ENCODE assay signal across 1 cellular context in genomic region chr1:65480684-65481405, GRCh38.
TF ChIP-seq lines count a peak whose summit lies in the region.

No MANE protein-coding gene starts in this region.

TF ChIP-seq in K562, 482 proteins besides CTCF, POLR2A, EP300 and RAD21 (continued from another document and continues in another):
- no peak for TF ChIP-seq CLOCK (CRISPR knock-in tag; IDR thresholded peaks at IDR 0.05; ENCODE audit: borderline replicate concordance)
- no peak for TF ChIP-seq HOMEZ (CRISPR knock-in tag; IDR thresholded peaks at IDR 0.05)
- no peak for TF ChIP-seq NR4A1 (CRISPR knock-in tag; IDR thresholded peaks at IDR 0.05)
- TF ChIP-seq NR4A1 (tag; IDR thresholded peaks at IDR 0.05), result no peak
- TF ChIP-seq ID3 (CRISPR knock-in tag; IDR thresholded peaks at IDR 0.05), result no peak
- TF ChIP-seq ID3 (tag; IDR thresholded peaks at IDR 0.05), result 0 out of 2 replicates have a peak, but pooled peaks have one; percentile 55
- no peak for TF ChIP-seq ZNF174 (CRISPR knock-in tag; IDR thresholded peaks at IDR 0.05)
- peak in 1 of 2 experiments; percentile 54; a peak in 1 of 4 replicates for TF ChIP-seq NONO (IDR thresholded peaks at IDR 0.05; ENCODE audit: low read depth in 2 of 2, low read length in 1 of 2)
- TF ChIP-seq ZNF696 (CRISPR knock-in tag; conservative IDR thresholded peaks at IDR 0.05), result no peak
- no peak for TF ChIP-seq ZNF77 (CRISPR knock-in tag; IDR thresholded peaks at IDR 0.05)
- no peak for TF ChIP-seq RBM34 (IDR thresholded peaks at IDR 0.05; ENCODE audit: borderline replicate concordance, insufficient read depth, low read length)
- no peak for TF ChIP-seq BDP1 (IDR thresholded peaks at IDR 0.05; ENCODE audit: insufficient read depth, insufficient read length)
- no peak for TF ChIP-seq TFAM (CRISPR knock-in tag; conservative IDR thresholded peaks at IDR 0.05)
- TF ChIP-seq SRSF3 (IDR thresholded peaks at IDR 0.05; ENCODE audit: insufficient read depth, low read length), result no peak
- TF ChIP-seq HMG20B (CRISPR knock-in tag; IDR thresholded peaks at IDR 0.05), result no peak
- no peak for TF ChIP-seq SIRT6 (IDR thresholded peaks at IDR 0.05; ENCODE audit: low read depth, low read length)
- TF ChIP-seq SIN3A (IDR thresholded peaks at IDR 0.05; ENCODE audit: borderline replicate concordance in 2 of 2, control insufficient read depth in 1 of 2, low read depth in 2 of 2, low read length in 2 of 2), result peak; percentile 87 to 92
- no peak for TF ChIP-seq MCM7 (IDR thresholded peaks at IDR 0.05)
- peak; percentile 86 for TF ChIP-seq TAF9B (IDR thresholded peaks at IDR 0.05; ENCODE audit: partially characterized antibody)
- TF ChIP-seq RAD51 (IDR thresholded peaks at IDR 0.05; ENCODE audit: borderline replicate concordance, low read depth), result peak; percentile 90
- TF ChIP-seq PHF8 (IDR thresholded peaks at IDR 0.05; ENCODE audit: borderline replicate concordance, low read length), result no peak; the same call in 1 of the 2 replicates
- TF ChIP-seq ZNF280A (IDR thresholded peaks at IDR 0.05; ENCODE audit: low read depth, partially characterized antibody), result no peak
- TF ChIP-seq PRDM10 (IDR thresholded peaks at IDR 0.05; ENCODE audit: partially characterized antibody), result no peak
- peak; percentile 53; the same call in 1 of the 2 replicates for TF ChIP-seq ATF3 (IDR thresholded peaks at IDR 0.05)
- no peak for TF ChIP-seq ATF3 (CRISPR knock-in tag; conservative IDR thresholded peaks at IDR 0.05)
- TF ChIP-seq BCLAF1 (IDR thresholded peaks at IDR 0.05; ENCODE audit: borderline replicate concordance in 1 of 2, control insufficient read depth in 1 of 2, low read depth in 2 of 2, low read length in 1 of 2), result peak; percentile 30 to 86; a peak in 1 of 4 replicates
- peak; percentile 96 for TF ChIP-seq MYC (IDR thresholded peaks at IDR 0.05; ENCODE audit: low read depth, low read length)
- no peak for TF ChIP-seq MYC (CRISPR knock-in tag; IDR thresholded peaks at IDR 0.05; ENCODE audit: borderline replicate concordance, low read depth)
- no peak for TF ChIP-seq EZH2 (IDR thresholded peaks at IDR 0.05; ENCODE audit: borderline replicate concordance, low read depth, low read length)
- peak; percentile 80 for TF ChIP-seq MEIS2 (IDR thresholded peaks at IDR 0.05; ENCODE audit: partially characterized antibody)
- TF ChIP-seq PBX2 (CRISPR knock-in tag; IDR thresholded peaks at IDR 0.05; ENCODE audit: low read depth), result no peak
- no peak; the same call in 1 of the 2 replicates for TF ChIP-seq PBX2 (tag; conservative IDR thresholded peaks at IDR 0.05; ENCODE audit: low read depth)
- TF ChIP-seq ESRRA (IDR thresholded peaks at IDR 0.05; ENCODE audit: borderline replicate concordance, low read depth), result no peak
- TF ChIP-seq NR3C1 (CRISPR knock-in tag; IDR thresholded peaks at IDR 0.05), result no peak
- TF ChIP-seq RBM25 (IDR thresholded peaks at IDR 0.05; ENCODE audit: low read depth, low read length, severe bottlenecking), result no peak
- no peak for TF ChIP-seq SMC3 (conservative IDR thresholded peaks at IDR 0.05; ENCODE audit: insufficient read depth, low read depth, low read length)
- TF ChIP-seq ZNF311 (CRISPR knock-in tag; IDR thresholded peaks at IDR 0.05), result no peak
- peak; percentile 7; the same call in 1 of the 2 replicates for TF ChIP-seq BCOR (IDR thresholded peaks at IDR 0.05)
- no peak for TF ChIP-seq ZNF512 (tag; IDR thresholded peaks at IDR 0.05)
- no peak for TF ChIP-seq THRA (IDR thresholded peaks at IDR 0.05)
- TF ChIP-seq ZNF785 (CRISPR knock-in tag; IDR thresholded peaks at IDR 0.05), result no peak
- peak; percentile 27 for TF ChIP-seq BRD9 (IDR thresholded peaks at IDR 0.05; ENCODE audit: low read depth, partially characterized antibody)
- TF ChIP-seq ZFP36 (IDR thresholded peaks at IDR 0.05; ENCODE audit: low read depth, low read length, partially characterized antibody), result no peak
- TF ChIP-seq CXXC5 (CRISPR knock-in tag; IDR thresholded peaks at IDR 0.05), result peak; percentile 56
